Comparison of ENCODE assay signal across 13 cellular contexts in genomic region chr17:59310263-59310920, GRCh38.
"Had no signal": no experiment of that assay in that cellular context is flagged by ENCODE, and none has a peak within 500 bp of the region (broad histone marks: within the 10 kb centered on the region; RNA-seq: fewer than 3 reads in every experiment).

No MANE protein-coding gene starts in this region.

- H3K27me3 ChIP-seq: heart left ventricle, neutrophil, spleen, thyroid gland had no signal

- H3K36me3 ChIP-seq: heart left ventricle, neutrophil, spleen, thyroid gland had no signal

- H3K27me3 Mint-ChIP-seq: naive thymus-derived CD8-positive, alpha-beta T cell; stimulated activated memory B cell treated with anti-CD40 and anti-IgM and Interleukin-4, amounts not matched to agents 10 μg/mL and 1 μg/mL and 100 μg/mL, for 72 hours had no signal

- H3K36me3 Mint-ChIP-seq: activated naive CD8-positive, alpha-beta T cell treated with anti-CD3 and anti-CD28 coated beads, Interleukin-2, amount 10 ng/mL, durations not matched to agents 7 days and 5 days; naive thymus-derived CD8-positive, alpha-beta T cell; stimulated activated memory B cell treated with anti-CD40 and anti-IgM and Interleukin-4, amounts not matched to agents 10 μg/mL and 1 μg/mL and 100 μg/mL, for 72 hours had no signal

- H3K4me3 ChIP-seq: heart left ventricle, mucosa of descending colon, spleen, thyroid gland had no signal

- H3K4me1 ChIP-seq: thyroid gland had no signal

- FAIRE-seq: colon, frontal cortex had no signal

- H3K9me3 ChIP-seq: heart left ventricle, mucosa of descending colon, neutrophil, spleen, thyroid gland had no signal

- DNase-seq: activated CD4-positive, alpha-beta T cell treated with anti-CD3 and anti-CD28 coated beads for 1 hour; activated naive CD8-positive, alpha-beta T cell treated with anti-CD3 and anti-CD28 coated beads, Interleukin-2, amount 10 ng/mL, durations not matched to agents 7 days and 5 days; spleen had no signal

- H3K27ac ChIP-seq: heart left ventricle, neutrophil, spleen, thyroid gland had no signal

- H3K4me3 Mint-ChIP-seq: activated naive CD8-positive, alpha-beta T cell treated with anti-CD3 and anti-CD28 coated beads, Interleukin-2, amount 10 ng/mL, durations not matched to agents 7 days and 5 days; activated T-helper 1 cell treated with anti-CD3 and anti-CD28 coated beads, Interleukin-12 subunit alpha, Interleukin-12 subunit beta, Interleukin-2, Interleukin-4 antibody, amounts not matched to agents 30 ng/mL and 10 ng/mL and 1 ng/mL, durations not matched to agents 14 hours and 24 hours and 36 hours; naive thymus-derived CD8-positive, alpha-beta T cell; stimulated activated memory B cell treated with anti-CD40 and anti-IgM and Interleukin-4, amounts not matched to agents 10 μg/mL and 1 μg/mL and 100 μg/mL, for 72 hours; T-helper 17 cell had no signal

- H3K9me3 Mint-ChIP-seq: activated naive CD8-positive, alpha-beta T cell treated with anti-CD3 and anti-CD28 coated beads, Interleukin-2, amount 10 ng/mL, durations not matched to agents 7 days and 5 days; activated T-helper 1 cell treated with anti-CD3 and anti-CD28 coated beads, Interleukin-12 subunit alpha, Interleukin-12 subunit beta, Interleukin-2, Interleukin-4 antibody, amounts not matched to agents 30 ng/mL and 10 ng/mL and 1 ng/mL, durations not matched to agents 14 hours and 24 hours and 36 hours; naive thymus-derived CD8-positive, alpha-beta T cell; stimulated activated memory B cell treated with anti-CD40 and anti-IgM and Interleukin-4, amounts not matched to agents 10 μg/mL and 1 μg/mL and 100 μg/mL, for 72 hours had no signal

- H3K27ac Mint-ChIP-seq: activated naive CD8-positive, alpha-beta T cell treated with anti-CD3 and anti-CD28 coated beads, Interleukin-2, amount 10 ng/mL, durations not matched to agents 7 days and 5 days; activated T-helper 1 cell treated with anti-CD3 and anti-CD28 coated beads, Interleukin-12 subunit alpha, Interleukin-12 subunit beta, Interleukin-2, Interleukin-4 antibody, amounts not matched to agents 30 ng/mL and 10 ng/mL and 1 ng/mL, durations not matched to agents 14 hours and 24 hours and 36 hours; stimulated activated memory B cell treated with anti-CD40 and anti-IgM and Interleukin-4, amounts not matched to agents 10 μg/mL and 1 μg/mL and 100 μg/mL, for 72 hours; T-helper 17 cell had no signal
